ENCODE assay signal across 11 cellular contexts in the genomic region with DNA sequence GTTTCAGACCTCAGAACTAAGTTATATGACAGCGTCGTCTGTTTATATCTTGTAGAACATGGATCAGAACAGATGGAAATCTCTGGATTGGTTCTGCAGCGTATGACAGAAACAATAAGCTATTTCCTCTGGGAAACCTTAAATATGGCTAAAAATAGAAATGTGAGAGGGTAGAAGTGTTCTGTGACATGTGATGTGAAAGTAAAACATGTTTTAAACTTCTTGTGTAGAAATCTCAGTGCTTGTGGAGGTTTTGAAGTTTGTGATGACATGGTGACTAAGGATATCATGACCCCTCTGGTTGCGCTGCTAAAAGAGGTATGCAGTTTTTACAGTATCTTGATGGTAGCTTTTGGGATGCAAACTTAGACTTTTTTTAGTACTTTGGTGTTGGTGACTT. TPM values are rescaled to one million over a fixed set of nuclear protein-coding genes. Genes with fewer than 3 reads are reported as not detected.
DNase-seq lines count a peak whose midpoint lies in the region; ATAC-seq and TF ChIP-seq lines count a peak whose summit lies in the region.
"Had no signal": no experiment of that assay in that cellular context is flagged by ENCODE, and none has a peak within 500 bp of the region (broad histone marks: within the 10 kb centered on the region; RNA-seq: fewer than 3 reads in every experiment).

No MANE protein-coding gene starts in this region.

- peak overlapping the region; percentile 94 for H3K4me3 Mint-ChIP-seq in HFFc6
- peak overlapping the region; percentile 52 for H3K4me3 Mint-ChIP-seq in natural killer cell
- H3K4me3 Mint-ChIP-seq in mesothelial cell of epicardium, result no peak overlapping the region
- no peak overlapping the region for H3K4me3 Mint-ChIP-seq in endodermal cell
- H3K4me3 Mint-ChIP-seq: stimulated activated memory B cell treated with anti-CD40 and anti-IgM and Interleukin-4, amounts not matched to agents 10 μg/mL and 1 μg/mL and 100 μg/mL, for 72 hours had no signal

- peak overlapping the region; percentile 93 for H3K4me2 ChIP-seq in BLaER1

- no peaks in the 10 kb centered on the region for H3K27me3 Mint-ChIP-seq in HFFc6 (ENCODE audit: insufficient read depth)
- H3K27me3 Mint-ChIP-seq in natural killer cell (ENCODE audit: low read depth in 2 of 2), result no peaks in the 10 kb centered on the region
- H3K27me3 Mint-ChIP-seq in mesothelial cell of epicardium (ENCODE audit: low read depth), result no peaks in the 10 kb centered on the region
- H3K27me3 Mint-ChIP-seq in endodermal cell (ENCODE audit: insufficient read depth), result no peaks in the 10 kb centered on the region
- H3K27me3 Mint-ChIP-seq: stimulated activated memory B cell treated with anti-CD40 and anti-IgM and Interleukin-4, amounts not matched to agents 10 μg/mL and 1 μg/mL and 100 μg/mL, for 72 hours had no signal

- H3K4me1 Mint-ChIP-seq in HFFc6 (ENCODE audit: low read depth) (peaks cover 46% of the 10 kb centered on the region), natural killer cell (peaks cover 28 to 41% of the 10 kb centered on the region in 2 donors), mesothelial cell of epicardium (peaks cover 12% of the 10 kb centered on the region), endodermal cell (peaks cover 15% of the 10 kb centered on the region)

- H3K9me3 ChIP-seq in BLaER1, result no peaks in the 10 kb centered on the region
- no peaks in the 10 kb centered on the region for H3K9me3 ChIP-seq in endodermal cell (ENCODE audit: control insufficient read depth, low read length)

- H3K27ac Mint-ChIP-seq in HFFc6 (peak overlapping the region; percentile 74), natural killer cell (no peak overlapping the region), mesothelial cell of epicardium (no peak overlapping the region), endodermal cell (no peak overlapping the region)
- H3K27ac Mint-ChIP-seq: stimulated activated memory B cell treated with anti-CD40 and anti-IgM and Interleukin-4, amounts not matched to agents 10 μg/mL and 1 μg/mL and 100 μg/mL, for 72 hours had no signal

- H3K4me1 ChIP-seq in BLaER1 (peaks cover 24% of the 10 kb centered on the region), endodermal cell (ENCODE audit: control insufficient read depth, insufficient read depth, low read length) (no peaks in the 10 kb centered on the region)

- DNase-seq in HFFc6 (peak; percentile 61), brain microvascular endothelial cell (peak; percentile 62), natural killer cell (no peak), mesothelial cell of epicardium (ENCODE audit: low spot score in 2 of 2, unreplicated experiment in 2 of 2) (no peak), endodermal cell (no peak)
- DNase-seq: aorta; SHP77 treated with DMSO at 0.1 percent for 48 hours; stimulated activated CD4-positive, alpha-beta T cell treated with anti-CD3 and anti-CD28 coated beads, Interleukin-4, amount 100 ng/mL, for 24 hours had no signal

- intact Hi-C loops in natural killer cell (cut with micrococcal nuclease), result no loop called here

- H3K36me3 ChIP-seq in BLaER1 (peaks cover 48% of the 10 kb centered on the region), brain microvascular endothelial cell (replicated peaks) (peaks cover 16% of the 10 kb centered on the region), endodermal cell (ENCODE audit: control insufficient read depth, insufficient read depth, low read length) (peaks cover 37% of the 10 kb centered on the region)

- in situ Hi-C loops in brain microvascular endothelial cell (cut with HindIII; ENCODE audit: low pct_ligation_motif_present, low sequenced_read_pairs), result no loop called here

- peaks cover 66% of the 10 kb centered on the region for H4K20me1 ChIP-seq in BLaER1

- no peaks in the 10 kb centered on the region for H3K27me3 ChIP-seq in BLaER1
- H3K27me3 ChIP-seq in brain microvascular endothelial cell (replicated peaks), result no peaks in the 10 kb centered on the region
- no peaks in the 10 kb centered on the region for H3K27me3 ChIP-seq in endodermal cell (ENCODE audit: control insufficient read depth, insufficient read depth, low read length, poor library complexity, severe bottlenecking)

- H3K4me3 ChIP-seq in BLaER1 (no peak overlapping the region), brain microvascular endothelial cell (ENCODE audit: low read depth, low read length) (no peak overlapping the region), endodermal cell (ENCODE audit: low read length) (no peak overlapping the region)

- H3K9me3 Mint-ChIP-seq in HFFc6 (no peaks in the 10 kb centered on the region), natural killer cell (no peaks in the 10 kb centered on the region), mesothelial cell of epicardium (no peaks in the 10 kb centered on the region), endodermal cell (no peaks in the 10 kb centered on the region)
- H3K9me3 Mint-ChIP-seq: stimulated activated memory B cell treated with anti-CD40 and anti-IgM and Interleukin-4, amounts not matched to agents 10 μg/mL and 1 μg/mL and 100 μg/mL, for 72 hours had no signal

- TF ChIP-seq CTCF in HFFc6 (IDR thresholded peaks at IDR 0.05), result no peak
- TF ChIP-seq CTCF in brain microvascular endothelial cell (IDR thresholded peaks at IDR 0.05; ENCODE audit: low read depth, low read length, missing control alignments), result no peak
- TF ChIP-seq CTCF in natural killer cell (IDR thresholded peaks at IDR 0.05), result no peak
- no peak for TF ChIP-seq CTCF in mesothelial cell of epicardium (IDR thresholded peaks at IDR 0.05; ENCODE audit: unreplicated experiment)
- TF ChIP-seq CTCF in endodermal cell (conservative IDR thresholded peaks at IDR 0.05), result no peak

- no peak for ATAC-seq in natural killer cell
- ATAC-seq in HG02981 (IDR thresholded peaks at IDR 0.05; ENCODE audit: unreplicated experiment), result no peak
- ATAC-seq: stimulated activated memory B cell treated with anti-CD40 and anti-IgM and Interleukin-4, amounts not matched to agents 10 μg/mL and 1 μg/mL and 100 μg/mL, for 72 hours had no signal

- peaks cover 27% of the 10 kb centered on the region for H3K36me3 Mint-ChIP-seq in HFFc6 (ENCODE audit: low read depth)
- peaks cover 6% of the 10 kb centered on the region for H3K36me3 Mint-ChIP-seq in natural killer cell
- H3K36me3 Mint-ChIP-seq in mesothelial cell of epicardium, result peaks cover 4% of the 10 kb centered on the region
- H3K36me3 Mint-ChIP-seq in endodermal cell (ENCODE audit: low read depth), result peaks cover 6% of the 10 kb centered on the region

- H3K27ac ChIP-seq in BLaER1 (no peak overlapping the region), brain microvascular endothelial cell (peak overlapping the region; percentile 38), endodermal cell (ENCODE audit: low read depth, low read length) (no peak overlapping the region)

- H3K9ac ChIP-seq in BLaER1 (no peak overlapping the region), endodermal cell (ENCODE audit: extremely low read depth, low read length, poor library complexity, severe bottlenecking) (no peak overlapping the region)

- 95 to 98% methylated on average over 3 to 4 of the region's 4 CpGs for WGBS in endodermal cell (ENCODE audit: insufficient coverage in 1 of 2, insufficient read length in 1 of 2), 2 experiments

RNA-seq across cellular contexts. Expression of a gene that starts 2.8 kb away (rescaled TPM):
- 10 to 100 TPM; 17.2 to 23.8 (median 19.6) TPM for total RNA-seq in HFFc6 (2021; fragmentation: NEBNext Ultra II Directional; extraction: Animal tissue kit (Norgen Biotek cat#: 25700))
- 10 to 100 TPM; 14.6 to 25.0 (median 21.4) TPM for total RNA-seq in natural killer cell
- total RNA-seq in mesothelial cell of epicardium, result 16.0 to 19.2 TPM (median 18.4 TPM) in 3 replicates
- 10 to 100 TPM; 13.0 to 14.9 TPM for total RNA-seq in endodermal cell
- 17.5 TPM for polyA plus RNA-seq in endodermal cell (2013, experiment 1 of 2)
- 16.2 TPM for polyA plus RNA-seq in endodermal cell (2013, experiment 2 of 2)

RNA-seq across cellular contexts. Expression of a gene that starts 43.5 kb away (rescaled TPM):
- 10 to 100 TPM; 22.7 to 28.1 (median 24.2) TPM for total RNA-seq in HFFc6 (2021; fragmentation: NEBNext Ultra II Directional; extraction: Animal tissue kit (Norgen Biotek cat#: 25700))
- total RNA-seq in natural killer cell (10 to 100 TPM; 34.3 to 41.6 (median 37.5) TPM), mesothelial cell of epicardium (21.4 to 24.3 TPM (median 22.3 TPM) in 3 replicates), endodermal cell (10 to 100 TPM; 20.2 to 24.9 TPM)
- 24.4 TPM for polyA plus RNA-seq in endodermal cell (2013, experiment 1 of 2)
- polyA plus RNA-seq in endodermal cell (2013, experiment 2 of 2), result 22.3 TPM

Comparison
In these comparisons a context has a peak if more than half of its experiments do, and no peak if none do; other contexts are left out.
1. DNase-seq: peak in HFFc6 (single experiment) and brain microvascular endothelial cell (single experiment); none in natural killer cell (single experiment), mesothelial cell of epicardium (0 of 2) and endodermal cell (single experiment).
2. H3K4me3 Mint-ChIP-seq: peak in HFFc6 (single experiment) and natural killer cell (single experiment); none in mesothelial cell of epicardium (single experiment) and endodermal cell (single experiment).